Comparison of ENCODE assay signal across 19 cellular contexts in genomic region chr16:67664871-67665270, GRCh38. TPM values are rescaled to one million over a fixed set of nuclear protein-coding genes. Genes with fewer than 3 reads are reported as not detected.
DNase-seq lines count a peak whose midpoint lies in the region; ATAC-seq, FAIRE-seq and TF ChIP-seq lines count a peak whose summit lies in the region.
"Had no signal": no experiment of that assay in that cellular context is flagged by ENCODE, and none has a peak within 500 bp of the region (broad histone marks: within the 10 kb centered on the region; RNA-seq: fewer than 3 reads in every experiment).

No MANE protein-coding gene starts in this region.

- TF ChIP-seq POLR2A in prostate gland (IDR thresholded peaks at IDR 0.05): no peak

- H3K9ac ChIP-seq in BLaER1: no peak overlapping the region
- no peak overlapping the region for H3K9ac ChIP-seq in astrocyte (ENCODE audit: low read length)
- H3K9ac ChIP-seq in PC-3 (ENCODE audit: low read length): no peak overlapping the region
- H3K9ac ChIP-seq: parathyroid adenoma had no signal

- BruUV-seq in PC-3 (replicated peaks; lab: Mats Ljungman, UMichigan): no TSS peak

- no peaks in the 10 kb centered on the region for H3K9me3 Mint-ChIP-seq in CD4-positive, alpha-beta memory T cell
- H3K9me3 Mint-ChIP-seq in astrocyte (ENCODE audit: unreplicated experiment) (no peaks in the 10 kb centered on the region), nephron progenitor cell (no peaks in the 10 kb centered on the region)
- H3K9me3 Mint-ChIP-seq: HFFc6; stimulated activated naive CD8-positive, alpha-beta T cell treated with anti-CD3 and anti-CD28 coated beads, Interleukin-15, Interleukin-2, amounts not matched to agents 100 ng/mL and 50 ng/mL, for 24 hours had no signal

- H3K4me2 ChIP-seq in BLaER1 (peak overlapping the region; percentile 99; the same call in 1 of the 2 replicates), astrocyte (ENCODE audit: low read length) (no peak overlapping the region), PC-3 (ENCODE audit: low read length) (no peak overlapping the region)

- H3K27me3 ChIP-seq in BLaER1 (no peaks in the 10 kb centered on the region), astrocyte (ENCODE audit: insufficient read depth, low read length) (no peaks in the 10 kb centered on the region), prostate gland (replicated peaks; ENCODE audit: insufficient read depth) (no peaks in the 10 kb centered on the region), PC-3 (ENCODE audit: low read length) (no peaks in the 10 kb centered on the region)
- no peaks in the 10 kb centered on the region for H3K27me3 ChIP-seq in CD4-positive, alpha-beta memory T cell (ENCODE audit: insufficient read depth, low read length)
- H3K27me3 ChIP-seq: heart right ventricle, right lobe of liver had no signal

- TF ChIP-seq CTCF in astrocyte (IDR thresholded peaks at IDR 0.05; ENCODE audit: insufficient read depth, low read depth, low read length) (no peak), nephron progenitor cell (IDR thresholded peaks at IDR 0.05) (no peak), prostate gland (IDR thresholded peaks at IDR 0.05) (no peak), PC-3 (conservative IDR thresholded peaks at IDR 0.05; ENCODE audit: low read depth, low read length) (no peak)

- H2AFZ ChIP-seq in astrocyte (ENCODE audit: low read depth, low read length): no peak overlapping the region
- no peak overlapping the region for H2AFZ ChIP-seq in PC-3 (ENCODE audit: low read length)
- H2AFZ ChIP-seq: parathyroid adenoma had no signal

- H3K4me3 Mint-ChIP-seq in CD4-positive, alpha-beta memory T cell: peak overlapping the region in 3 of 8 donors; percentile 28 to 78 (median 36)
- no peak overlapping the region for H3K4me3 Mint-ChIP-seq in astrocyte (ENCODE audit: unreplicated experiment)
- H3K4me3 Mint-ChIP-seq in nephron progenitor cell: peak overlapping the region; percentile 36

- H3K9me2 ChIP-seq in PC-3 (replicated peaks; ENCODE audit: low read length): no peaks in the 10 kb centered on the region

- H3K27ac ChIP-seq in BLaER1: no peak overlapping the region
- H3K27ac ChIP-seq in CD4-positive, alpha-beta memory T cell (ENCODE audit: low read depth, low read length): no peak overlapping the region
- no peak overlapping the region for H3K27ac ChIP-seq in astrocyte (ENCODE audit: low read depth, low read length)
- no peak overlapping the region for H3K27ac ChIP-seq in prostate gland
- no peak overlapping the region for H3K27ac ChIP-seq in PC-3 (ENCODE audit: low read length)
- H3K27ac ChIP-seq: heart right ventricle, right lobe of liver had no signal

- POLR2A ChIA-PET in CD4-positive, alpha-beta memory T cell (lab: Charles Lee; ENCODE audit: partially characterized antibody): interaction anchor here (0.7 to 6.9 kb wide), 6 partner anchors 17 to 180 kb away, joined by 3 to 55 read pairs (median 4); partner anchors contain the start of genes CARMIL2 and CTCF
- POLR2A ChIA-PET in PC-3 (lab: Charles Lee; ENCODE audit: unreplicated experiment): no interaction called here

- H3K4me3 ChIP-seq in BLaER1: no peak overlapping the region
- H3K4me3 ChIP-seq in CD4-positive, alpha-beta memory T cell (ENCODE audit: low read length in 2 of 2): no peak overlapping the region
- no peak overlapping the region for H3K4me3 ChIP-seq in astrocyte (ENCODE audit: insufficient read depth, low read depth, low read length)
- no peak overlapping the region for H3K4me3 ChIP-seq in prostate gland
- H3K4me3 ChIP-seq in PC-3 (ENCODE audit: low read length): no peak overlapping the region
- H3K4me3 ChIP-seq: right lobe of liver had no signal

- H3K4me1 ChIP-seq in BLaER1 (peaks cover 67% of the 10 kb centered on the region), astrocyte (ENCODE audit: insufficient read depth, low read length) (peaks cover 22% of the 10 kb centered on the region), prostate gland (replicated peaks) (peaks cover 11% of the 10 kb centered on the region), PC-3 (ENCODE audit: insufficient read depth, low read length) (no peaks in the 10 kb centered on the region; the same call in 1 of the 2 replicates)
- H3K4me1 ChIP-seq in CD4-positive, alpha-beta memory T cell (ENCODE audit: insufficient read depth, low read length): peaks cover 38% of the 10 kb centered on the region

- H3F3A ChIP-seq in PC-3 (ENCODE audit: low read length, unreplicated experiment): peaks cover 3% of the 10 kb centered on the region

- H3K36me3 ChIP-seq in BLaER1 (peaks cover 20% of the 10 kb centered on the region), astrocyte (ENCODE audit: insufficient read depth, low read length) (no peaks in the 10 kb centered on the region), prostate gland (no peaks in the 10 kb centered on the region), PC-3 (ENCODE audit: low read depth, low read length) (no peaks in the 10 kb centered on the region)
- H3K36me3 ChIP-seq in CD4-positive, alpha-beta memory T cell (ENCODE audit: insufficient read depth, low read length): no peaks in the 10 kb centered on the region
- H3K36me3 ChIP-seq: right lobe of liver had no signal

- no peak for DNase-seq in CD4-positive, alpha-beta memory T cell
- DNase-seq in astrocyte (ENCODE audit: low read depth) (no peak), nephron progenitor cell (no peak), SIG-M5 treated with dmso at 0.1 percent for 504 hours (lab: John Stamatoyannopoulos, UW; ENCODE audit: unreplicated experiment) (no peak), prostate gland (ENCODE audit: low spot score) (no peak), PC-3 (no peak)
- DNase-seq: erythroblast, GF-D8, heart right ventricle, HFFc6, mesenchymal stem cell, NCI-H1105, NCI-H2081 treated with DMSO at 0.1 percent for 48 hours, NCI-H774, right lobe of liver, T1000 had no signal

- intact Hi-C loops in CD4-positive, alpha-beta memory T cell (cut with micrococcal nuclease): loop anchor here (5.0 kb wide), 1 partner anchor 52 kb away; the partner anchor contains the start of gene GFOD2
- intact Hi-C loops in prostate gland (cut with DNase I) (loop anchor here (5.0 to 10.0 kb wide), 2 partner anchors 140 to 177 kb away; partner anchors contain the start of genes RIPOR1 and THAP11), PC-3 (cut with micrococcal nuclease) (no loop called here)

- peaks cover 0 to 7% of the 10 kb centered on the region in 2 donors for H3K36me3 Mint-ChIP-seq in CD4-positive, alpha-beta memory T cell
- peaks cover 6% of the 10 kb centered on the region for H3K36me3 Mint-ChIP-seq in astrocyte (ENCODE audit: low read depth, unreplicated experiment)
- H3K36me3 Mint-ChIP-seq in nephron progenitor cell (ENCODE audit: low read depth): peaks cover 15% of the 10 kb centered on the region

- H3K9me3 ChIP-seq in BLaER1: no peaks in the 10 kb centered on the region
- H3K9me3 ChIP-seq in CD4-positive, alpha-beta memory T cell (ENCODE audit: control insufficient read depth in 1 of 2, low read length in 2 of 2): no peaks in the 10 kb centered on the region
- H3K9me3 ChIP-seq in astrocyte (ENCODE audit: insufficient read depth, low read depth, low read length): no peaks in the 10 kb centered on the region
- no peaks in the 10 kb centered on the region for H3K9me3 ChIP-seq in prostate gland
- no peaks in the 10 kb centered on the region for H3K9me3 ChIP-seq in PC-3 (ENCODE audit: low read length)
- H3K9me3 ChIP-seq: heart right ventricle, right lobe of liver had no signal

- 93% methylated on average over 7 of the region's 7 CpGs for WGBS in prostate gland

- H3K27ac Mint-ChIP-seq in CD4-positive, alpha-beta memory T cell: peak overlapping the region; percentile 19 to 84 (median 74)
- H3K27ac Mint-ChIP-seq in astrocyte (ENCODE audit: unreplicated experiment) (peak overlapping the region; percentile 26), nephron progenitor cell (no peak overlapping the region)
- H3K27ac Mint-ChIP-seq: stimulated activated naive CD8-positive, alpha-beta T cell treated with anti-CD3 and anti-CD28 coated beads, Interleukin-15, Interleukin-2, amounts not matched to agents 100 ng/mL and 50 ng/mL, for 24 hours had no signal

- H3K79me2 ChIP-seq in astrocyte (ENCODE audit: insufficient read depth, low read length) (peaks cover under 1% of the 10 kb centered on the region), PC-3 (ENCODE audit: low read length) (no peaks in the 10 kb centered on the region)
- H3K79me2 ChIP-seq: parathyroid adenoma had no signal

- H3K27me3 Mint-ChIP-seq in CD4-positive, alpha-beta memory T cell: no peaks in the 10 kb centered on the region
- H3K27me3 Mint-ChIP-seq in astrocyte (ENCODE audit: low read depth, unreplicated experiment) (peaks cover 6% of the 10 kb centered on the region), nephron progenitor cell (ENCODE audit: low read depth, poor library complexity) (peaks cover 21% of the 10 kb centered on the region)
- H3K27me3 Mint-ChIP-seq: stimulated activated naive CD8-positive, alpha-beta T cell treated with anti-CD3 and anti-CD28 coated beads, Interleukin-15, Interleukin-2, amounts not matched to agents 100 ng/mL and 50 ng/mL, for 24 hours had no signal

- H4K20me1 ChIP-seq in BLaER1 (peaks cover 16% of the 10 kb centered on the region; the same call in 1 of the 2 replicates), astrocyte (ENCODE audit: insufficient read depth, low read length) (peaks cover 7% of the 10 kb centered on the region), PC-3 (ENCODE audit: low read length) (no peaks in the 10 kb centered on the region)

- no peak for ATAC-seq in PC-3
- ATAC-seq: heart right ventricle, right lobe of liver had no signal

- no peak for FAIRE-seq in astrocyte (lab: Jason Lieb, UNC)

- peaks cover 7 to 59% (median 16%) of the 10 kb centered on the region in 4 donors for H3K4me1 Mint-ChIP-seq in CD4-positive, alpha-beta memory T cell
- H3K4me1 Mint-ChIP-seq in astrocyte (ENCODE audit: low read depth, unreplicated experiment) (peaks cover 4% of the 10 kb centered on the region), nephron progenitor cell (peaks cover 38% of the 10 kb centered on the region)

- CTCF ChIA-PET in CD4-positive, alpha-beta memory T cell (lab: Charles Lee; ENCODE audit: partially characterized antibody): interaction anchor here (1.4 to 10.4 kb wide), 4 partner anchors 19 to 143 kb away, joined by 4 to 143 read pairs (median 61); partner anchors contain the start of gene CARMIL2
- CTCF ChIA-PET in PC-3 (lab: Charles Lee): no interaction called here

RNA-seq across cellular contexts. Expression of gene ENKD1, which starts 1.7 kb away (rescaled TPM):
- total RNA-seq in CD4-positive, alpha-beta memory T cell: 1 to 10 TPM; 6.7 to 7.7 TPM
- 1 to 10 TPM; 1.1 to 2.4 TPM for polyA plus RNA-seq in CD4-positive, alpha-beta memory T cell
- 6.0 and 8.5 TPM in 2 replicates for total RNA-seq in astrocyte
- 10 to 100 TPM; 20.6 to 29.1 TPM for total RNA-seq in prostate gland
- total RNA-seq in PC-3 (2014; rRNA removed): 12.0 and 19.4 TPM in 2 replicates

RNA-seq across cellular contexts. Expression of gene C16orf86, which starts 1.7 kb away (rescaled TPM):
- total RNA-seq in CD4-positive, alpha-beta memory T cell: 1 to 10 TPM; 2.9 to 3.6 TPM
- polyA plus RNA-seq in CD4-positive, alpha-beta memory T cell: 1 to 10 TPM; 4.1 TPM
- 0.32 and 1.6 TPM in 2 replicates for total RNA-seq in astrocyte
- total RNA-seq in prostate gland: 10 to 100 TPM in 1 of 2 donors, 1 to 10 TPM in 1; 10.0 to 18.3 TPM
- not detected in 2 replicates for total RNA-seq in PC-3 (2014; rRNA removed)

RNA-seq across cellular contexts. Expression of gene PARD6A, which starts 4.1 kb away (rescaled TPM):
- 1 to 10 TPM; 7.4 to 8.8 TPM for total RNA-seq in CD4-positive, alpha-beta memory T cell
- polyA plus RNA-seq in CD4-positive, alpha-beta memory T cell: 10 to 100 TPM; 17.8 to 26.5 TPM
- 1.2 and 1.4 TPM in 2 replicates for total RNA-seq in astrocyte
- 10 to 100 TPM in 1 of 2 donors, 1 to 10 TPM in 1; 3.4 to 13.7 TPM for total RNA-seq in prostate gland
- total RNA-seq in PC-3 (2014; rRNA removed): 15.1 and 16.4 TPM in 2 replicates

RNA-seq across cellular contexts. Expression of gene ACD, which starts 4.8 kb away (rescaled TPM):
- total RNA-seq in CD4-positive, alpha-beta memory T cell: 10 to 100 TPM; 49.6 to 50.6 TPM
- polyA plus RNA-seq in CD4-positive, alpha-beta memory T cell: 10 to 100 TPM; 33.3 to 48.5 TPM
- total RNA-seq in astrocyte (11.8 and 13.5 TPM in 2 replicates), prostate gland (10 to 100 TPM; 17.1 to 45.4 TPM), PC-3 (2014; rRNA removed) (26.3 and 31.7 TPM in 2 replicates)

RNA-seq across cellular contexts. Expression of gene CARMIL2, which starts 19.9 kb away (rescaled TPM):
- total RNA-seq in CD4-positive, alpha-beta memory T cell: 100 to 1,000 TPM; 194 to 195 TPM
- 10 to 100 TPM in 1 of 2 donors, 1 to 10 TPM in 1; 7.5 to 36.3 TPM for polyA plus RNA-seq in CD4-positive, alpha-beta memory T cell
- total RNA-seq in astrocyte (2.0 TPM in 2 replicates), prostate gland (1 to 10 TPM; 4.8 to 5.1 TPM), PC-3 (2014; rRNA removed) (0.33 and 0.40 TPM in 2 replicates)
